Comparison of ENCODE assay signal across 10 cellular contexts in genomic region chr11:62392944-62393628, GRCh38. TPM values are rescaled to one million over a fixed set of nuclear protein-coding genes. Genes with fewer than 3 reads are reported as not detected.
A peak's percentile ranks its signal among the peaks of the same experiment; 100 is the strongest.
DNase-seq lines count a peak whose midpoint lies in the region; ATAC-seq, FAIRE-seq and TF ChIP-seq lines count a peak whose summit lies in the region.
"Had no signal": no experiment of that assay in that cellular context is flagged by ENCODE, and none has a peak within 500 bp of the region (broad histone marks: within the 10 kb centered on the region; RNA-seq: fewer than 3 reads in every experiment).

No MANE protein-coding gene starts in this region.

- peak; percentile 70 for ATAC-seq in CD8-positive, alpha-beta T cell
- ATAC-seq in T-cell (replicated peaks in 1 of 4) (peak in 3 of 4 experiments; percentile 78 to 80 (median 80)), GM18861 (IDR thresholded peaks at IDR 0.05; ENCODE audit: unreplicated experiment) (no peak), WTC11 (no peak)

- H3K27ac Mint-ChIP-seq in CD8-positive, alpha-beta T cell: no peak overlapping the region
- H3K27ac Mint-ChIP-seq in T-cell: peak overlapping the region in 1 of 2 donors; percentile 31
- no peak overlapping the region for H3K27ac Mint-ChIP-seq in WTC11

- H3K4me1 ChIP-seq in CD8-positive, alpha-beta T cell (ENCODE audit: insufficient read depth, low read length): peaks cover 3% of the 10 kb centered on the region

- CTCF ChIA-PET in CD8-positive, alpha-beta T cell (lab: Charles Lee): interaction anchor here (0.7 to 8.9 kb wide), 15 partner anchors 11 to 288 kb away, joined by 3 to 92 read pairs (median 4); partner anchors contain the start of gene SCGB1A1
- CTCF ChIA-PET in T-cell (lab: Charles Lee) (interaction anchor here in 1 of 2 donors (0.7 to 1.0 kb wide), 4 partner anchors 9 to 198 kb away, joined by 3 to 4 read pairs (median 3); partner anchors contain the start of gene TUT1), WTC11 (lab: Charles Lee) (interaction anchor here (0.6 to 5.9 kb wide), 7 partner anchors 12 to 413 kb away, joined by 3 to 279 read pairs (median 7); partner anchors contain the start of gene AHNAK)

- intact Hi-C loops in CD8-positive, alpha-beta T cell (cut with DNase I, micrococcal nuclease): loop anchor here (1.0 kb wide), 2 partner anchors 13 to 301 kb away; no protein-coding TSS in a partner anchor
- intact Hi-C loops in cardiac septum (cut with DNase I): no loop called here

- no peaks in the 10 kb centered on the region for H3K36me3 ChIP-seq in CD8-positive, alpha-beta T cell (ENCODE audit: insufficient read depth, low read length)

- no peaks in the 10 kb centered on the region for H3K27me3 ChIP-seq in CD8-positive, alpha-beta T cell (ENCODE audit: insufficient read depth, low read length)
- H3K27me3 ChIP-seq: testis had no signal

- POLR2A ChIA-PET in CD8-positive, alpha-beta T cell (lab: Charles Lee): interaction anchor here (1.5 kb wide), 1 partner anchor 9 kb away, joined by 3 read pairs; no protein-coding TSS in a partner anchor
- POLR2A ChIA-PET in T-cell (lab: Charles Lee): no interaction called here
- POLR2A ChIA-PET in WTC11 (lab: Charles Lee): interaction anchor here (0.5 kb wide), 1 partner anchor 279 kb away, joined by 3 read pairs; the partner anchor contains the start of gene LBHD1

- no peaks in the 10 kb centered on the region for H3K9me3 Mint-ChIP-seq in CD8-positive, alpha-beta T cell
- H3K9me3 Mint-ChIP-seq in T-cell (no peaks in the 10 kb centered on the region), WTC11 (no peaks in the 10 kb centered on the region)

- H3K4me1 Mint-ChIP-seq in CD8-positive, alpha-beta T cell (ENCODE audit: low read depth): peaks cover 14% of the 10 kb centered on the region
- H3K4me1 Mint-ChIP-seq in T-cell (peaks cover 8 to 18% (median 9%) of the 10 kb centered on the region in 3 donors), WTC11 (peaks cover 15% of the 10 kb centered on the region)

- no peaks in the 10 kb centered on the region for H3K9me3 ChIP-seq in CD8-positive, alpha-beta T cell (ENCODE audit: low read length)
- H3K9me3 ChIP-seq: testis had no signal

- H3K27ac ChIP-seq in CD8-positive, alpha-beta T cell (ENCODE audit: low read depth, low read length): no peak overlapping the region
- H3K27ac ChIP-seq: testis had no signal

- H3K4me3 ChIP-seq in CD8-positive, alpha-beta T cell (ENCODE audit: low read depth, low read length): no peak overlapping the region
- H3K4me3 ChIP-seq: testis had no signal

- TF ChIP-seq CTCF in CD8-positive, alpha-beta T cell (IDR thresholded peaks at IDR 0.05): peak; percentile 37
- no peak for TF ChIP-seq CTCF in WTC11 (IDR thresholded peaks at IDR 0.05)

- FAIRE-seq in GM18507 (lab: Jason Lieb, UNC): peak; percentile 63

- no peaks in the 10 kb centered on the region for H3K36me3 Mint-ChIP-seq in CD8-positive, alpha-beta T cell
- H3K36me3 Mint-ChIP-seq in T-cell: no peaks in the 10 kb centered on the region
- H3K36me3 Mint-ChIP-seq in WTC11: no peaks in the 10 kb centered on the region

- H3K4me3 Mint-ChIP-seq in CD8-positive, alpha-beta T cell: no peak overlapping the region
- H3K4me3 Mint-ChIP-seq in T-cell (no peak overlapping the region), WTC11 (no peak overlapping the region)

- no peaks in the 10 kb centered on the region for H3K27me3 Mint-ChIP-seq in CD8-positive, alpha-beta T cell (ENCODE audit: low read depth)
- no peaks in the 10 kb centered on the region for H3K27me3 Mint-ChIP-seq in T-cell
- no peaks in the 10 kb centered on the region for H3K27me3 Mint-ChIP-seq in WTC11 (ENCODE audit: low read depth)

- peak in 3 of 7 experiments; percentile 14 to 37 (median 36) for DNase-seq in CD8-positive, alpha-beta T cell
- DNase-seq in GM18507 (ENCODE audit: extremely low spot score, insufficient read length, low read depth) (no peak), T-cell (peak in 4 of 34 experiments; percentile 6 to 25 (median 8)), kidney tubule cell (ENCODE audit: low spot score) (peak; percentile 35), cardiac septum (ENCODE audit: low spot score) (no peak), WTC11 (ENCODE audit: low spot score) (no peak), SKM-1 (lab: John Stamatoyannopoulos, UW; ENCODE audit: unreplicated experiment) (no peak)
- DNase-seq: testis had no signal

TF ChIP-seq in WTC11, 78 proteins besides CTCF, POLR2A, EP300 and RAD21:
- no peak for TF ChIP-seq ZBTB21 (CRISPR knock-in tag; IDR thresholded peaks at IDR 0.05; ENCODE audit: borderline replicate concordance)
- no peak for TF ChIP-seq ELF4 (CRISPR knock-in tag; IDR thresholded peaks at IDR 0.05; ENCODE audit: low read depth)
- no peak for TF ChIP-seq SOX15 (CRISPR knock-in tag; IDR thresholded peaks at IDR 0.05)
- no peak for TF ChIP-seq KAT7 (CRISPR knock-in tag; IDR thresholded peaks at IDR 0.05; ENCODE audit: borderline replicate concordance)
- no peak for TF ChIP-seq TCF7 (CRISPR knock-in tag; IDR thresholded peaks at IDR 0.05; ENCODE audit: low read depth)
- TF ChIP-seq STAT6 (CRISPR knock-in tag; conservative IDR thresholded peaks at IDR 0.05; ENCODE audit: low read depth): no peak
- no peak for TF ChIP-seq E2F5 (CRISPR knock-in tag; IDR thresholded peaks at IDR 0.05)

RNA-seq across cellular contexts. Expression of gene SCGB1A1, which starts 25.7 kb away (rescaled TPM):
- total RNA-seq in CD8-positive, alpha-beta T cell: not detected
- total RNA-seq in T-cell (1 to 10 TPM in 2 of 5 donors, not detected in 3; 1.8 to 3.2 TPM), cardiac septum (not detected), WTC11 (2021) (1.1 to 1.6 TPM (median 1.2 TPM) in 3 replicates)
- total RNA-seq: activated CD8-positive, alpha-beta memory T cell treated with anti-CD3 and anti-CD28 coated beads for 36 hours; testis had no signal

RNA-seq across cellular contexts. Expression of gene ASRGL1, which starts 55.8 kb away (rescaled TPM):
- 1 to 10 TPM; 1.0 to 1.2 TPM for total RNA-seq in CD8-positive, alpha-beta T cell
- 1 to 10 TPM in 4 of 5 donors, under 1 TPM in 1; 0.88 to 2.6 (median 1.9) TPM for total RNA-seq in T-cell
- 9.2 TPM for total RNA-seq in cardiac septum
- 36.3 to 51.6 TPM (median 41.5 TPM) in 3 replicates for total RNA-seq in WTC11 (2021)

Comparison
In these comparisons a context has a peak if more than half of its experiments do, and no peak if none do; other contexts are left out.
1. ATAC-seq: peak in CD8-positive, alpha-beta T cell (single experiment) and T-cell (3 of 4); none in GM18861 (single experiment) and WTC11 (single experiment).
2. POLR2A ChIA-PET loops: an anchor here in CD8-positive, alpha-beta T cell (1.5 kb wide) and WTC11 (0.5 kb wide); none called in T-cell.